30 cellular contexts compared by ENCODE assay signal in genomic region chr9:36050472-36050871, GRCh38.
"Had no signal": no experiment of that assay in that cellular context is flagged by ENCODE, and none has a peak within 500 bp of the region (broad histone marks: within the 10 kb centered on the region; RNA-seq: fewer than 3 reads in every experiment).

No MANE protein-coding gene starts in this region.

- H3K4me1 ChIP-seq: body of pancreas, breast epithelium, SJCRH30 had no signal

- ATAC-seq: activated CD8-positive, alpha-beta memory T cell treated with anti-CD3 and anti-CD28 coated beads, Interleukin-2, amount 10 ng/mL, durations not matched to agents 7 days and 5 days; body of pancreas; Panc1 had no signal

- H3K27ac Mint-ChIP-seq: activated CD4-positive, alpha-beta T cell treated with anti-CD3 and anti-CD28 coated beads, Interleukin-2, amount 10 ng/mL, durations not matched to agents 24 days and 14 days; activated CD8-positive, alpha-beta memory T cell treated with anti-CD3 and anti-CD28 coated beads, Interleukin-2, amount 10 ng/mL, durations not matched to agents 7 days and 5 days; activated naive CD4-positive, alpha-beta T cell treated with anti-CD3 and anti-CD28 coated beads for 36 hours; activated naive CD8-positive, alpha-beta T cell treated with anti-CD3 and anti-CD28 coated beads, Interleukin-2, amount 10 ng/mL, durations not matched to agents 7 days and 5 days had no signal

- H3K27ac ChIP-seq: adrenal gland, body of pancreas, breast epithelium, SJCRH30, SK-N-MC, WERI-Rb-1 had no signal

- DNase-seq: activated CD4-positive, alpha-beta T cell treated with anti-CD3 and anti-CD28 coated beads for 1 hour; activated CD4-positive, alpha-beta T cell treated with anti-CD3 and anti-CD28 coated beads, Interleukin-2, amount 10 ng/mL, durations not matched to agents 24 days and 14 days; activated CD4-positive, alpha-beta T cell treated with anti-CD3 and anti-CD28 coated beads, Interleukin-2, amount 50 U/mL, for 4 hours; activated CD4-positive, CD25-positive, alpha-beta regulatory T cell; activated CD8-positive, alpha-beta memory T cell treated with anti-CD3 and anti-CD28 coated beads for 24 hours; activated CD8-positive, alpha-beta memory T cell treated with anti-CD3 and anti-CD28 coated beads, Interleukin-2, amount 10 ng/mL, durations not matched to agents 7 days and 5 days; activated CD8-positive, alpha-beta memory T cell treated with anti-CD3 and anti-CD28 coated beads, Interleukin-2, amount 50 U/mL, for 48 hours; activated gamma-delta T cell treated with Interleukin-2 at 50 U/mL for 16 hours; activated naive CD4-positive, alpha-beta T cell treated with anti-CD3 and anti-CD28 coated beads for 36 hours; activated naive CD8-positive, alpha-beta T cell treated with anti-CD3 and anti-CD28 coated beads, Interleukin-2, amount 10 ng/mL, durations not matched to agents 7 days and 5 days; adrenal gland; body of pancreas; KG1; NCI-H1105; NCI-H1417 treated with DMSO at 0.1 percent for 48 hours; NCI-H187 treated with DMSO at 0.1 percent for 48 hours; NCI-H2081; NCI-H2171 treated with DMSO at 0.1 percent for 48 hours; NCI-H2227 treated with DMSO at 0.1 percent for 48 hours; NCI-H446; NCI-H510A treated with DMSO at 0.1 percent for 48 hours; NCI-H69; NCI-H82; SHP77; SJCRH30; T1000; WERI-Rb-1 had no signal

- H3K9me3 ChIP-seq: adrenal gland, body of pancreas, breast epithelium, SJCRH30 had no signal

- H3K36me3 ChIP-seq: adrenal gland, breast epithelium, SJCRH30, WERI-Rb-1 had no signal

- H3K4me1 Mint-ChIP-seq: activated CD4-positive, alpha-beta T cell treated with anti-CD3 and anti-CD28 coated beads, Interleukin-2, amount 10 ng/mL, durations not matched to agents 24 days and 14 days; activated CD8-positive, alpha-beta memory T cell treated with anti-CD3 and anti-CD28 coated beads, Interleukin-2, amount 10 ng/mL, durations not matched to agents 7 days and 5 days had no signal

- H3K4me3 Mint-ChIP-seq: activated CD4-positive, alpha-beta T cell treated with anti-CD3 and anti-CD28 coated beads, Interleukin-2, amount 10 ng/mL, durations not matched to agents 24 days and 14 days; activated CD8-positive, alpha-beta memory T cell treated with anti-CD3 and anti-CD28 coated beads, Interleukin-2, amount 10 ng/mL, durations not matched to agents 7 days and 5 days; activated naive CD4-positive, alpha-beta T cell treated with anti-CD3 and anti-CD28 coated beads for 36 hours; activated naive CD8-positive, alpha-beta T cell treated with anti-CD3 and anti-CD28 coated beads, Interleukin-2, amount 10 ng/mL, durations not matched to agents 7 days and 5 days had no signal

- H3K9me3 Mint-ChIP-seq: activated CD4-positive, alpha-beta T cell treated with anti-CD3 and anti-CD28 coated beads, Interleukin-2, amount 10 ng/mL, durations not matched to agents 24 days and 14 days; activated naive CD4-positive, alpha-beta T cell treated with anti-CD3 and anti-CD28 coated beads for 36 hours had no signal

- H3K36me3 Mint-ChIP-seq: activated CD8-positive, alpha-beta memory T cell treated with anti-CD3 and anti-CD28 coated beads, Interleukin-2, amount 10 ng/mL, durations not matched to agents 7 days and 5 days had no signal

- H3K4me3 ChIP-seq: adrenal gland, body of pancreas, breast epithelium, SJCRH30, SK-N-MC had no signal

- H3K27me3 Mint-ChIP-seq: activated CD4-positive, alpha-beta T cell treated with anti-CD3 and anti-CD28 coated beads, Interleukin-2, amount 10 ng/mL, durations not matched to agents 24 days and 14 days; activated CD8-positive, alpha-beta memory T cell treated with anti-CD3 and anti-CD28 coated beads, Interleukin-2, amount 10 ng/mL, durations not matched to agents 7 days and 5 days; activated naive CD8-positive, alpha-beta T cell treated with anti-CD3 and anti-CD28 coated beads, Interleukin-2, amount 10 ng/mL, durations not matched to agents 7 days and 5 days had no signal

- H3K27me3 ChIP-seq: adrenal gland, body of pancreas, breast epithelium, SJCRH30 had no signal
